ENCODE assay signal across 8 cellular contexts in the genomic region with DNA sequence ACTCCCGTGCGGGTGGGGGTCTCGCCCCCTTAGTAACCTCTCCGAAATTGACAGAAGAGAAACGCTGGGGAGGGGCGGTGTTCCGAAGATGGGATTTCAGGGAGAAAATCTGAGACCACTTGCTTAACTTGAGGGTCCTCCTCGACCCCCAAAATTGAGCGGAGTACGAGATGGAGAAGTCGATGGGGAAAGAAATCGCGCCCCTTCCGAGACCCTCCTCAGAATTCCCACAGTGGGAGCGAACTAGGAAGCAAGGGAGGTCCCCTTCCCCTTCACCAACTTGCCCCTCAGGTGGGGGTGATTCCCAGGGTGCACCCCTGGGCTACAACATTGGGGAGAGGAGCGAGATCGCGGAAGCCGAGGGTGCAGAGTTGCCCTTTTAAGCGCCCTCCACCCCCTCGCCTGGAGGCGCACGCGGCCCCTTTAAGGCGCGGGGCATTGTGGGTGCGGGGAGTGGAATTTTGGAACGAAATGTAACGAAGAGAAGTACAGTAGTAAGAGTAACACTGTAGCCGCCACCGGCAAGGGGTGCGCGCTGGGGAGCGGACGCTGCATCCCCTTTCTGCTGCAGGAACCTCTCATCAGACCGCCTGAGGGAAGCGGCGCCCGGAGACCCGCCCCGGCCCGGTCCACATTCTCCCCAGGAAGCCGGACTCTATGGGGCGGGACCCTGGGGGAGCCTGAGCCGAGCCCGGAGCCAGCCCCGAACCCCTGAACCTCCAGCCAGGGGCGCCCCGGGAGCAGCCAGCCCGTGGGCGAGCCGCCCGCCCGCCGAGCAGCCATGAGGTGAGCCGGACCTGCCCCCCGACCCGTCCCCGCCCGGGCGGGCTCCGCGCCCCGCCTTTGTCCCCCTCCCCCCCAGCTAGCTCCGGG. TPM values are rescaled to one million over a fixed set of nuclear protein-coding genes. Genes with fewer than 3 reads are reported as not detected.
DNase-seq lines count a peak whose midpoint lies in the region; ATAC-seq and TF ChIP-seq lines count a peak whose summit lies in the region.

TSS of gene VASP (plus strand) at position 489 of the 873 bp plus-strand sequence. CDS start at position 782, 293 bp downstream.

- BruUV-seq in IMR-90 (replicated peaks; lab: Mats Ljungman, UMichigan), result TSS peak; percentile 30

- peak within 1 kb of the TSS; percentile 97 for H3K18ac ChIP-seq in IMR-90 (ENCODE audit: low read depth, low read length)

- H4K5ac ChIP-seq in IMR-90 (ENCODE audit: low read depth, low read length), result peak within 1 kb of the TSS; percentile 99

- H3K27me3 ChIP-seq in IMR-90 (ENCODE audit: control insufficient read depth, insufficient read depth, low read length), result no peaks in the 10 kb centered on the region

- H3K23ac ChIP-seq in IMR-90 (ENCODE audit: low read depth, low read length), result peak within 1 kb of the TSS; percentile 99

- H3K79me1 ChIP-seq in IMR-90 (ENCODE audit: low read depth in 1 of 2, low read length in 2 of 2), result peaks cover 0 to 47% of the 10 kb centered on the region in 2 experiments; a peak in 2 of 4 replicates

- H3K9me1 ChIP-seq in IMR-90 (ENCODE audit: insufficient read depth, low read length), result peaks cover 17% of the 10 kb centered on the region

- 0% methylated on average over 7 of the region's 65 CpGs; no CpG with 5 or more reads in 1 of the 2 experiments for WGBS in IMR-90 (ENCODE audit: extremely low coverage in 2 of 2, insufficient read length in 1 of 2), 2 experiments

- H3K4me1 Mint-ChIP-seq in activated T-helper 1 cell treated with anti-CD3 and anti-CD28 coated beads, Interleukin-12 subunit alpha, Interleukin-12 subunit beta, Interleukin-2, Interleukin-4 antibody, amounts not matched to agents 30 ng/mL and 10 ng/mL and 1 ng/mL, durations not matched to agents 14 hours and 24 hours and 36 hours (ENCODE audit: low read depth), result peaks cover 24% of the 10 kb centered on the region
- H3K4me1 Mint-ChIP-seq in natural killer cell treated with Interleukin-12 subunit alpha and Interleukin-12 subunit beta and Interleukin-15 and Interleukin-18, amount 100 ng/mL, for 72 hours (ENCODE audit: low read depth in 2 of 2), result peaks cover 26 to 36% of the 10 kb centered on the region in 2 donors

- peak within 1 kb of the TSS; percentile 98 for H2AFZ ChIP-seq in IMR-90 (replicated peaks; ENCODE audit: low read length, poor library complexity)

- peak within 1 kb of the TSS; percentile 98 for H3K56ac ChIP-seq in IMR-90 (ENCODE audit: extremely low read depth, insufficient read depth, low read length)

- no peaks in the 10 kb centered on the region for H3K9me3 ChIP-seq in IMR-90 (ENCODE audit: control insufficient read depth, insufficient read depth, low read length)

- peaks cover 14% of the 10 kb centered on the region for H3K36me3 Mint-ChIP-seq in activated T-helper 1 cell treated with anti-CD3 and anti-CD28 coated beads, Interleukin-12 subunit alpha, Interleukin-12 subunit beta, Interleukin-2, Interleukin-4 antibody, amounts not matched to agents 30 ng/mL and 10 ng/mL and 1 ng/mL, durations not matched to agents 14 hours and 24 hours and 36 hours (ENCODE audit: low read depth)
- H3K36me3 Mint-ChIP-seq in natural killer cell treated with Interleukin-12 subunit alpha and Interleukin-12 subunit beta and Interleukin-15 and Interleukin-18, amount 100 ng/mL, for 72 hours, result peaks cover 19% of the 10 kb centered on the region

- peak within 1 kb of the TSS; percentile 89 for H2BK20ac ChIP-seq in IMR-90 (ENCODE audit: low read depth, low read length)

- peaks cover 34% of the 10 kb centered on the region for H4K20me1 ChIP-seq in IMR-90 (ENCODE audit: insufficient read depth, low read length)

- no peak for TF ChIP-seq RAD21 in IMR-90 (IDR thresholded peaks at IDR 0.05; ENCODE audit: low read length)

- H3K27ac ChIP-seq in IMR-90 (ENCODE audit: insufficient read depth, low read length), result peak within 1 kb of the TSS; percentile 94

- peak within 1 kb of the TSS; percentile 95 for H2BK5ac ChIP-seq in IMR-90 (ENCODE audit: low read depth, low read length, poor library complexity, severe bottlenecking)

- ATAC-seq in GM21528 (IDR thresholded peaks at IDR 0.05; ENCODE audit: low FRiP score, unreplicated experiment), result peak; percentile 54
- peak; percentile 56 for ATAC-seq in IMR-90 (ENCODE audit: low read depth)
- peak; percentile 79 to 82 for ATAC-seq in natural killer cell treated with Interleukin-12 subunit alpha and Interleukin-12 subunit beta and Interleukin-15 and Interleukin-18, amount 100 ng/mL, for 72 hours

- intact Hi-C loops in IMR-90 (cut with micrococcal nuclease), result loop anchor here (5.0 kb wide), 2 partner anchors 135 to 185 kb away; partner anchors contain the start of genes QPCTL and SNRPD2
- intact Hi-C loops in activated T-helper 1 cell treated with anti-CD3 and anti-CD28 coated beads, Interleukin-12 subunit alpha, Interleukin-12 subunit beta, Interleukin-2, Interleukin-4 antibody, amounts not matched to agents 30 ng/mL and 10 ng/mL and 1 ng/mL, durations not matched to agents 14 hours and 24 hours and 36 hours (cut with micrococcal nuclease), result loop anchor here (1.0 to 5.0 kb wide), 11 partner anchors 10 to 330 kb away; partner anchors contain the start of genes BLOC1S3, FOSB, OPA3 and POLR1G

- DNase-seq in DMS153 treated with DMSO at 0.1 percent for 48 hours (lab: John Stamatoyannopoulos, UW; ENCODE audit: unreplicated experiment) (peak; percentile 55), IMR-90 (peak; percentile 77), RPMI8226 (peak; percentile 91), fibroblast of mammary gland (ENCODE audit: low read depth) (peak; percentile 76)
- peak; percentile 93 for DNase-seq in activated T-helper 1 cell treated with anti-CD3 and anti-CD28 coated beads, Interleukin-12 subunit alpha, Interleukin-12 subunit beta, Interleukin-2, Interleukin-4 antibody, amounts not matched to agents 30 ng/mL and 10 ng/mL and 1 ng/mL, durations not matched to agents 14 hours and 24 hours and 36 hours (ENCODE audit: low spot score)
- DNase-seq in natural killer cell treated with Interleukin-12 subunit alpha and Interleukin-12 subunit beta and Interleukin-15 and Interleukin-18, amount 100 ng/mL, for 72 hours (ENCODE audit: low spot score), result peak; percentile 95
- DNase-seq in stimulated activated naive CD4-positive, alpha-beta T cell treated with Interleukin-2 at 50 U/mL for 16 hours (lab: John Stamatoyannopoulos, UW), result peak; percentile 93

- H3K4me1 ChIP-seq in IMR-90 (ENCODE audit: control insufficient read depth, insufficient read depth, low read length), result peaks cover 11% of the 10 kb centered on the region

- peak within 1 kb of the TSS; percentile 93 for H2BK15ac ChIP-seq in IMR-90 (ENCODE audit: low read depth, low read length)

- peak within 1 kb of the TSS; percentile 96 for H3K4ac ChIP-seq in IMR-90 (ENCODE audit: low read depth, low read length)

- peaks cover 4% of the 10 kb centered on the region; the same call in 1 of the 2 replicates for H3K36me3 ChIP-seq in IMR-90 (ENCODE audit: control insufficient read depth, insufficient read depth, low read length)

- H3K14ac ChIP-seq in IMR-90 (replicated peaks; ENCODE audit: low read depth, low read length), result peak within 1 kb of the TSS; percentile 99

- peak within 1 kb of the TSS; percentile 94 for H4K91ac ChIP-seq in IMR-90 (ENCODE audit: insufficient read depth, low read depth, low read length)

- POLR2A ChIA-PET in IMR-90 (lab: Charles Lee; ENCODE audit: unreplicated experiment), result interaction anchor here (0.6 kb wide), 1 partner anchor 22 kb away, joined by 3 read pairs; no protein-coding TSS in a partner anchor

- no peaks in the 10 kb centered on the region for H3K9me3 Mint-ChIP-seq in activated T-helper 1 cell treated with anti-CD3 and anti-CD28 coated beads, Interleukin-12 subunit alpha, Interleukin-12 subunit beta, Interleukin-2, Interleukin-4 antibody, amounts not matched to agents 30 ng/mL and 10 ng/mL and 1 ng/mL, durations not matched to agents 14 hours and 24 hours and 36 hours
- H3K9me3 Mint-ChIP-seq in natural killer cell treated with Interleukin-12 subunit alpha and Interleukin-12 subunit beta and Interleukin-15 and Interleukin-18, amount 100 ng/mL, for 72 hours, result no peaks in the 10 kb centered on the region

- H3K4me3 Mint-ChIP-seq in activated T-helper 1 cell treated with anti-CD3 and anti-CD28 coated beads, Interleukin-12 subunit alpha, Interleukin-12 subunit beta, Interleukin-2, Interleukin-4 antibody, amounts not matched to agents 30 ng/mL and 10 ng/mL and 1 ng/mL, durations not matched to agents 14 hours and 24 hours and 36 hours, result peak within 1 kb of the TSS; percentile 97
- H3K4me3 Mint-ChIP-seq in natural killer cell treated with Interleukin-12 subunit alpha and Interleukin-12 subunit beta and Interleukin-15 and Interleukin-18, amount 100 ng/mL, for 72 hours, result peak within 1 kb of the TSS; percentile 100

- peak within 1 kb of the TSS; percentile 100 for H3K9ac ChIP-seq in IMR-90 (ENCODE audit: low read depth, low read length)

- H3K27ac Mint-ChIP-seq in activated T-helper 1 cell treated with anti-CD3 and anti-CD28 coated beads, Interleukin-12 subunit alpha, Interleukin-12 subunit beta, Interleukin-2, Interleukin-4 antibody, amounts not matched to agents 30 ng/mL and 10 ng/mL and 1 ng/mL, durations not matched to agents 14 hours and 24 hours and 36 hours, result peak within 1 kb of the TSS; percentile 95
- peak within 1 kb of the TSS; percentile 91 to 96 for H3K27ac Mint-ChIP-seq in natural killer cell treated with Interleukin-12 subunit alpha and Interleukin-12 subunit beta and Interleukin-15 and Interleukin-18, amount 100 ng/mL, for 72 hours

- H2AK9ac ChIP-seq in IMR-90 (replicated peaks; ENCODE audit: low read depth, low read length, poor library complexity), result peak within 1 kb of the TSS; percentile 100

- H3K4me3 ChIP-seq in IMR-90 (ENCODE audit: insufficient read depth, low read depth, low read length) (peak within 1 kb of the TSS; percentile 92), fibroblast of mammary gland (ENCODE audit: control insufficient read depth, low read depth, low read length) (peak within 1 kb of the TSS; percentile 93)

- peak within 1 kb of the TSS; percentile 98 for H3K4me2 ChIP-seq in IMR-90 (ENCODE audit: low read depth, low read length)

- CTCF ChIA-PET in IMR-90 (lab: Yijun Ruan, JAX), result no interaction called here

- H3K27me3 Mint-ChIP-seq in activated T-helper 1 cell treated with anti-CD3 and anti-CD28 coated beads, Interleukin-12 subunit alpha, Interleukin-12 subunit beta, Interleukin-2, Interleukin-4 antibody, amounts not matched to agents 30 ng/mL and 10 ng/mL and 1 ng/mL, durations not matched to agents 14 hours and 24 hours and 36 hours (ENCODE audit: insufficient read depth), result no peaks in the 10 kb centered on the region
- no peaks in the 10 kb centered on the region for H3K27me3 Mint-ChIP-seq in natural killer cell treated with Interleukin-12 subunit alpha and Interleukin-12 subunit beta and Interleukin-15 and Interleukin-18, amount 100 ng/mL, for 72 hours

- peak; percentile 97 for TF ChIP-seq POLR2A in IMR-90 (IDR thresholded peaks at IDR 0.05; ENCODE audit: low read depth, low read length)

- peak within 1 kb of the TSS; percentile 97 to 99 for H4K8ac ChIP-seq in IMR-90 (ENCODE audit: low read depth in 2 of 2, low read length in 2 of 2)

- in situ Hi-C loops in IMR-90 (cut with MboI; ENCODE audit: low sequenced_read_pairs), result no loop called here

- H2BK120ac ChIP-seq in IMR-90 (ENCODE audit: low read depth, low read length), result peak within 1 kb of the TSS; percentile 95

- peak within 1 kb of the TSS; percentile 100 for H2AK5ac ChIP-seq in IMR-90 (ENCODE audit: low read depth, low read length)

- dilution Hi-C loops in IMR-90 (cut with HindIII; ENCODE audit: low sequenced_read_pairs, unreplicated experiment), result no loop called here

- TF ChIP-seq CTCF in IMR-90 (conservative IDR thresholded peaks at IDR 0.05; ENCODE audit: low read depth, low read length) (no peak), fibroblast of mammary gland (conservative IDR thresholded peaks at IDR 0.05; ENCODE audit: control insufficient read depth, insufficient read depth, low read depth, low read length) (no peak)

RNA-seq across cellular contexts. Expression of gene VASP, which starts in this region (rescaled TPM):
- 61.1 and 66.9 TPM in 2 replicates for total RNA-seq in IMR-90 (2012; rRNA removed)
- polyA plus RNA-seq in IMR-90 (2012; rRNA removed), result 88.8 and 126 TPM in 2 replicates
- polyA plus RNA-seq in IMR-90 (2012; cell fraction: cytosol; rRNA removed), result 92.1 and 92.3 TPM in 2 replicates
- polyA plus RNA-seq in IMR-90 (2012; cell fraction: nucleus; rRNA removed; ENCODE audit: low replicate concordance), result 91.0 and 119 TPM in 2 replicates
- 234 and 235 TPM in 2 replicates for total RNA-seq in activated T-helper 1 cell treated with anti-CD3 and anti-CD28 coated beads, Interleukin-12 subunit alpha, Interleukin-12 subunit beta, Interleukin-2, Interleukin-4 antibody, amounts not matched to agents 30 ng/mL and 10 ng/mL and 1 ng/mL, durations not matched to agents 14 hours and 24 hours and 36 hours
- 100 to 1,000 TPM; 447 to 589 TPM for total RNA-seq in natural killer cell treated with Interleukin-12 subunit alpha and Interleukin-12 subunit beta and Interleukin-15 and Interleukin-18, amount 100 ng/mL, for 72 hours

Comparison
In these comparisons a context has a peak if more than half of its experiments do, and no peak if none do; other contexts are left out.
1. Peak in every context shown above with its lines: DNase-seq, ATAC-seq, H3K4me3 ChIP-seq and H3K27ac ChIP-seq.